ENCODE assay signal across 20 cellular contexts in the genomic region with DNA sequence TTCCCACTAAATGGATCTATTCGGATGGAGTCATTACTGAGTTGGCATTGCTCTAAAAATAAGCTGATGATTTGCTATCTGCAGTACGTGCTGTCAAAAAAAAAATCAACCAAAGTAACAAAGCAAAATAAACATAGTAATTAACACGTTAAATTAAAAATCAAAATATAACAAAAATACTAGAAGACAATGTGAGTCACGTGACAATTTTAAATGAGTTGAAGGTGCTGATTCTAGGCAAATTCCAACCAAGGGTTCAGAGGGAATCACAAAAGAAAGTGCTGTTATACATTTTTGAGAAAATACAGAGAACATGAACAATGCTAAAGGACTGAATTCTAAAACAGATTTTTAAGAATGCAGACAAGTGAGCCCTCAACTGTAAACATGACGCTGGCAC. TPM values are rescaled to one million over a fixed set of nuclear protein-coding genes. Genes with fewer than 3 reads are reported as not detected.
"Had no signal": no experiment of that assay in that cellular context is flagged by ENCODE, and none has a peak within 500 bp of the region (broad histone marks: within the 10 kb centered on the region; RNA-seq: fewer than 3 reads in every experiment).

No MANE protein-coding gene starts in this region.

- H3K27ac ChIP-seq: colonic mucosa, epithelial cell of prostate, lower lobe of right lung, neural progenitor cell, prostate gland, skin epidermis, testis, tibial artery had no signal

- H3K36me3 ChIP-seq: colonic mucosa, gastrocnemius medialis, lower lobe of right lung, neural progenitor cell, prostate gland, tibial artery had no signal

- H2AFZ ChIP-seq: neural progenitor cell had no signal

- H3K9me3 ChIP-seq: colonic mucosa, gastrocnemius medialis, lower lobe of right lung, prostate gland, testis, tibial artery had no signal

- H3K4me3 ChIP-seq: colonic mucosa, gastrocnemius medialis, lower lobe of right lung, neural progenitor cell, prostate gland, skin epidermis, testis, tibial artery had no signal

- H3K4me1 ChIP-seq: testis had no signal

- H3K4me2 ChIP-seq: neural progenitor cell had no signal

- DNase-seq: foreskin fibroblast; left ventricle myocardium superior; lower lobe of right lung; right cardiac atrium; stimulated activated CD4-positive, alpha-beta T cell treated with anti-CD3 and anti-CD28 coated beads, Interleukin-12 subunit alpha, Interleukin-12 subunit beta, amount 100 ng/mL, for 4 hours; stimulated activated CD4-positive, alpha-beta T cell treated with anti-CD3 and anti-CD28 coated beads, Interleukin-4, amount 100 ng/mL, for 24 hours; tibial artery had no signal

- H3K27me3 ChIP-seq: colonic mucosa, gastrocnemius medialis, neural progenitor cell, testis, tibial artery had no signal

- H3K9ac ChIP-seq: neural progenitor cell had no signal

RNA-seq across cellular contexts. Expression of gene IFNG-AS1, which starts 45.2 kb away (rescaled TPM):
- total RNA-seq: colonic mucosa, endodermal cell, esophagus mucosa, gastrocnemius medialis, glomerular endothelial cell, left ventricle myocardium superior, lower lobe of right lung, prostate gland, renal cortical epithelial cell had no signal
- polyA plus RNA-seq: keratinocyte, urinary bladder had no signal
